ENCODE assay signal across 1 cellular context in the genomic region with DNA sequence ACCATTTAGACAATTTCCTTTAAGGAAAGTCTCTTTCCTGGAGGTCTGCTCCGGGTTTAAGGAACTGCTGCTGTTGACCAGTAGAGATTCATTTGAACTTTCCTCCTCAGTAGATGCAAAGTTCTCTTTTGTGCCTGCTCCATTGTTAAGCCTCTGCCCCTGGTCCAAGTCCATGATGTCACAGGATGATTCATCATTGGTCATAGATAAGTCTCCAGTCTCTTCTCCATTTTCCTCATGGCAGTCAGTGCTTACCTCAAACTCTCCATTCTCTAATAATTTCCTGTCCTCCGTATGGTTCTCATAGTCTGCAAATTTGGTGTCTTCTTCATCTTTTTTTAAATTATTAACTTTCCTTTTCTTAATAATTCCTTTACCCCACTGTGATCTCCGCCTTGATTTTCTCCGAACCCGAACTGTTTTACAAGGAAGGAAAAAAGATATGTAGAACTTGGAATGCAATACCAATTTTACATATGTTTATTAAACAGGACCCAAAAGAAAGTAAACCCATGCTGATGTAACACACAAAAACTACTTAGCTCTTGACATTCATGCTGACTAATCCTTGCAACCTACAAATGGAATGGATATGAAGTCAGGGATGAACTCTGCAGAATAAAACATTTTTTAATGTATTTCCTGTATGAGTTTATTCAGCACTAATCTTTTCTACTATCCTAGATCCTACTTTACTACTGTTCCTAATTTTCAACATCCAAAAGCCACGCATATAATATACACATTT.
TF ChIP-seq lines count a peak whose summit lies in the region.

No MANE protein-coding gene starts in this region.

TF ChIP-seq in HepG2, 621 proteins besides CTCF, POLR2A, EP300 and RAD21 (continued from another document):
- peak; percentile 30; the same call in 1 of the 2 replicates for TF ChIP-seq ATF7 (IDR thresholded peaks at IDR 0.05)
- TF ChIP-seq ATF7 (CRISPR knock-in tag; IDR thresholded peaks at IDR 0.05): no peak
- no peak for TF ChIP-seq FOXM1 (CRISPR knock-in tag; IDR thresholded peaks at IDR 0.05)
